In the genomic region with DNA sequence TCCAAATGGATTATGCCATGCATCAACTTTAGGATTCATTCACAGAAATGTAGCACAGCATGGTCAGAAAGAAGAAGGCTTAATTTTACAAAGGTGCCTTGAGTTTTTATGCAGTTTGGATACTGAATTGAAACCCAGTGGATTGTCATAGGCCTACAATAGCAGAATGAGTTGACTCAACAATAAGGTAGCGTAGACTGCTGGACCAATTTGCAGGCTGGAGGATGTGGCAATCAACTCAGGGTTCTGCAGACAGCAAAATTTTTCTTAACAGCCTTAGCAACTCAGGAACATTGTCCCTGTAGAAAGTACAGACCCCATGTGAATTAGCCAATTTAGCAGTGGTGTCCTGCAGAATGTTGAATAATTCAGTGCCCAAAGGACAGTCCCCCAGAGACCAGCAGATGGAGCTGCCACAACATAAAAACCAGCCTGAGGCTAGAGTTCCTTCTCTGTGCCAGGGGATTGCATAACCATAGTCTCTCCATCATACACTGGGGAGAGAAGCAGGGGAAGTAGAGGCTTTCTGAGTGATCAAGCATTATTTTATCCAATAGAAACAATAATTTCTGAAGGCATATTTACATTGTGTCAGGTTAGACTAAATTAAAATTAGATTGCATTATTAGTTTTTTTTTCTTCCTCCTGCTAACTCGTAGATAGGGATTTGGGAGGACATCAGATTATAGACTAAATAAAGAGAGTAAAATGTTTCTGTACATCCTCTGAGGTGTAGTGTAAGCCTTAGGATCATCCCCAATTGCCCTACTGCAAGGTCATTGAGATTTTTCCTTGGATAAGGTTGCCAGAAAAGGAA, we compare ENCODE assay signal across 1 cellular context.
TF ChIP-seq lines count a peak whose summit lies in the region.

No MANE protein-coding gene starts in this region.

TF ChIP-seq in HCT116, 20 proteins besides CTCF, POLR2A, EP300 and RAD21 (continued from another document):
- TF ChIP-seq, protein P1, sequence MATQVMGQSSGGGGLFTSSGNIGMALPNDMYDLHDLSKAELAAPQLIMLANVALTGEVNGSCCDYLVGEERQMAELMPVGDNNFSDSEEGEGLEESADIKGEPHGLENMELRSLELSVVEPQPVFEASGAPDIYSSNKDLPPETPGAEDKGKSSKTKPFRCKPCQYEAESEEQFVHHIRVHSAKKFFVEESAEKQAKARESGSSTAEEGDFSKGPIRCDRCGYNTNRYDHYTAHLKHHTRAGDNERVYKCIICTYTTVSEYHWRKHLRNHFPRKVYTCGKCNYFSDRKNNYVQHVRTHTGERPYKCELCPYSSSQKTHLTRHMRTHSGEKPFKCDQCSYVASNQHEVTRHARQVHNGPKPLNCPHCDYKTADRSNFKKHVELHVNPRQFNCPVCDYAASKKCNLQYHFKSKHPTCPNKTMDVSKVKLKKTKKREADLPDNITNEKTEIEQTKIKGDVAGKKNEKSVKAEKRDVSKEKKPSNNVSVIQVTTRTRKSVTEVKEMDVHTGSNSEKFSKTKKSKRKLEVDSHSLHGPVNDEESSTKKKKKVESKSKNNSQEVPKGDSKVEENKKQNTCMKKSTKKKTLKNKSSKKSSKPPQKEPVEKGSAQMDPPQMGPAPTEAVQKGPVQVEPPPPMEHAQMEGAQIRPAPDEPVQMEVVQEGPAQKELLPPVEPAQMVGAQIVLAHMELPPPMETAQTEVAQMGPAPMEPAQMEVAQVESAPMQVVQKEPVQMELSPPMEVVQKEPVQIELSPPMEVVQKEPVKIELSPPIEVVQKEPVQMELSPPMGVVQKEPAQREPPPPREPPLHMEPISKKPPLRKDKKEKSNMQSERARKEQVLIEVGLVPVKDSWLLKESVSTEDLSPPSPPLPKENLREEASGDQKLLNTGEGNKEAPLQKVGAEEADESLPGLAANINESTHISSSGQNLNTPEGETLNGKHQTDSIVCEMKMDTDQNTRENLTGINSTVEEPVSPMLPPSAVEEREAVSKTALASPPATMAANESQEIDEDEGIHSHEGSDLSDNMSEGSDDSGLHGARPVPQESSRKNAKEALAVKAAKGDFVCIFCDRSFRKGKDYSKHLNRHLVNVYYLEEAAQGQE (IDR thresholded peaks at IDR 0.05; ENCODE audit: low read depth): no peak
- TF ChIP-seq, protein P2, sequence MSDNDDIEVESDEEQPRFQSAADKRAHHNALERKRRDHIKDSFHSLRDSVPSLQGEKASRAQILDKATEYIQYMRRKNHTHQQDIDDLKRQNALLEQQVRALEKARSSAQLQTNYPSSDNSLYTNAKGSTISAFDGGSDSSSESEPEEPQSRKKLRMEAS (IDR thresholded peaks at IDR 0.05): no peak
